Comparison of ENCODE assay signal across 1 cellular context in genomic region chr22:40436460-40437431, GRCh38.
TF ChIP-seq lines count a peak whose summit lies in the region.

No MANE protein-coding gene starts in this region.

TF ChIP-seq in GM23338, 12 proteins besides CTCF, POLR2A, EP300 and RAD21 (continued from another document):
- no peak for TF ChIP-seq ZNF462 (CRISPR knock-in tag; IDR thresholded peaks at IDR 0.05)
- TF ChIP-seq ZNF114 (CRISPR knock-in tag; IDR thresholded peaks at IDR 0.05), result no peak
- no peak for TF ChIP-seq ETS1 (IDR thresholded peaks at IDR 0.05)
- no peak for TF ChIP-seq ZNF331 (CRISPR knock-in tag; IDR thresholded peaks at IDR 0.05; ENCODE audit: low read depth)
- no peak for TF ChIP-seq NANOG (IDR thresholded peaks at IDR 0.05; ENCODE audit: borderline replicate concordance)
- no peak for TF ChIP-seq CREB1 (CRISPR knock-in tag; IDR thresholded peaks at IDR 0.05; ENCODE audit: low read depth)
- no peak for TF ChIP-seq JUNB (IDR thresholded peaks at IDR 0.05; ENCODE audit: unreplicated experiment)
- TF ChIP-seq EZH2 (IDR thresholded peaks at IDR 0.05; ENCODE audit: low read depth, unreplicated experiment), result no peak
- TF ChIP-seq EZH2phosphoT487 (IDR thresholded peaks at IDR 0.05; ENCODE audit: unreplicated experiment), result no peak
